ENCODE assay signal across 12 cellular contexts in the genomic region with DNA sequence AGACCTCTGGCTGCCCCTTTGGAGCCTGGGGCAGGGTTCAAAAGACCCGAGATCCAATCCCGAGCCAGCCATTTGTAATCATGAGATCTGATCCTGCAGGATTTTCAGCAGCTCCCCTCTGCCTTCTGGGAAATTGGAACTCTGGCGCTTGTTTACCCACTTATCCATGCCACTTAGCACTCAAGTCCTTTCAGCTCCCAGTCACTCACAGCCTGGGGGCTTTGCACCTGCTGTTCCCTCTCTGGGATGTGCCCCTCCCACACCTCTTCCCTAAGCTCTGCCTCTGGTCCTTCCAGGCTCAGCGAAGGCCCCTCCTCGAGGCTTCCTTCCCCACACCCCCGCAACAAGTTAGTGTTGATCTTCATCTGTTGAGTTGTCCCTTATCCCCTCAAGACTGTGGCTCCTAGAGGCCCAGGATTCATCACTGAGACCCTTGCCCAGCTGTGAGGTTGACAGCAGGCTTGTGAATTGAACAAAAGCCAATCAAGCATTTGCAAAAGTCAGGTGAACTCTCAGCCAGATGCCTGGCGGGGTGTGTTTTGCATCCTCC.
DNase-seq lines count a peak whose midpoint lies in the region; ATAC-seq, FAIRE-seq and TF ChIP-seq lines count a peak whose summit lies in the region.
"Had no signal": no experiment of that assay in that cellular context is flagged by ENCODE, and none has a peak within 500 bp of the region (broad histone marks: within the 10 kb centered on the region; RNA-seq: fewer than 3 reads in every experiment).

No MANE protein-coding gene starts in this region.

- H2BK5ac ChIP-seq in H1 (ENCODE audit: low read depth, low read length) = no peak overlapping the region

- no peak overlapping the region for H3K56ac ChIP-seq in H1 (replicated peaks; ENCODE audit: insufficient read length, low read depth, low read length)

- no peak overlapping the region for H4K91ac ChIP-seq in H1 (replicated peaks; ENCODE audit: insufficient read length, low read length)

- 88% methylated on average over 7 of the region's 7 CpGs; no CpG with 5 or more reads in 1 of the 2 experiments for WGBS in H1 (ENCODE audit: extremely low coverage in 1 of 2, insufficient coverage in 1 of 2, insufficient read length in 1 of 2, insufficient replicate concordance in 2 of 2, low coverage in 1 of 2, low lambda C conversion rate in 2 of 2, missing lambda C conversion rate in 1 of 2), 2 experiments

- H3K14ac ChIP-seq in H1 (ENCODE audit: insufficient read length) = no peak overlapping the region

- H3K79me2 ChIP-seq in H1 (ENCODE audit: control insufficient read depth in 1 of 2, insufficient read depth in 2 of 2, low read length in 2 of 2) = no peaks in the 10 kb centered on the region

- no peak for TF ChIP-seq CTCF in H1 (IDR thresholded peaks at IDR 0.05; ENCODE audit: control extremely low read depth in 1 of 3, insufficient read depth in 1 of 3, low read depth in 1 of 3, low read length in 3 of 3)

- H3K4me3 ChIP-seq in H1 (ENCODE audit: extremely low read depth in 1 of 4, insufficient read depth in 2 of 4, low read depth in 3 of 4, low read length in 4 of 4) = no peak overlapping the region
- H3K4me3 ChIP-seq: right atrium auricular region, vagina had no signal

- no peak overlapping the region for H3K4ac ChIP-seq in H1 (replicated peaks; ENCODE audit: insufficient read length, low read depth, low read length)

- H3K4me1 ChIP-seq in H1 (replicated peaks in 1 of 4; ENCODE audit: control insufficient read depth in 3 of 4, insufficient read depth in 4 of 4, low read length in 3 of 4) = peaks cover 0 to 7% (median 1%) of the 10 kb centered on the region in 4 experiments; a peak in 2 of 7 replicates
- H3K4me1 ChIP-seq: right atrium auricular region, vagina had no signal

- no peak overlapping the region for H4K8ac ChIP-seq in H1 (ENCODE audit: extremely low read depth, insufficient read depth, low read length)

- H4K5ac ChIP-seq in H1 (ENCODE audit: insufficient read length, low read depth, low read length) = no peak overlapping the region

- H3K79me1 ChIP-seq in H1 (ENCODE audit: low read depth, low read length) = peaks cover 2% of the 10 kb centered on the region; the same call in 1 of the 2 replicates

- POLR2A ChIA-PET in H1 (lab: Charles Lee; ENCODE audit: partially characterized antibody) = interaction anchor here (0.9 to 1.8 kb wide), 5 partner anchors 9 to 92 kb away, joined by 3 to 8 read pairs (median 3); no protein-coding TSS in a partner anchor

- ATAC-seq in GM18511 (IDR thresholded peaks at IDR 0.05; ENCODE audit: unreplicated experiment) (no peak), GM21381 (IDR thresholded peaks at IDR 0.05; ENCODE audit: unreplicated experiment) (no peak)

- H2AFZ ChIP-seq in H1 (ENCODE audit: low read length) = no peak overlapping the region

- no peaks in the 10 kb centered on the region for H3K27me3 ChIP-seq in H1 (replicated peaks in 1 of 4; ENCODE audit: control insufficient read depth in 3 of 4, extremely low read depth in 1 of 4, insufficient read depth in 3 of 4, low read length in 3 of 4)
- H3K27me3 ChIP-seq: right atrium auricular region, vagina had no signal

- H3K4me2 ChIP-seq in H1 (ENCODE audit: insufficient read depth in 1 of 2, low read depth in 2 of 2, low read length in 2 of 2) = no peak overlapping the region

- no peak overlapping the region for H2BK12ac ChIP-seq in H1 (ENCODE audit: low read depth, low read length)

- TF ChIP-seq RAD21 in H1 (IDR thresholded peaks at IDR 0.05 in 1 of 2, conservative IDR thresholded peaks at IDR 0.05 in 1 of 2; ENCODE audit: low read depth in 2 of 2, low read length in 2 of 2) = no peak

- no peaks in the 10 kb centered on the region for H3K36me3 ChIP-seq in H1 (ENCODE audit: control insufficient read depth in 2 of 4, insufficient read depth in 4 of 4, low read length in 3 of 4)
- H3K36me3 ChIP-seq: right atrium auricular region, vagina had no signal

- TF ChIP-seq POLR2A in H1 (IDR thresholded peaks at IDR 0.05; ENCODE audit: control extremely low read depth in 1 of 2, low read depth in 2 of 2, low read length in 2 of 2) = no peak

- H2BK15ac ChIP-seq in H1 (ENCODE audit: low read length) = no peak overlapping the region

- no peak overlapping the region for H3K18ac ChIP-seq in H1 (ENCODE audit: extremely low read depth, low read length)

- TF ChIP-seq EP300 in H1 (IDR thresholded peaks at IDR 0.05; ENCODE audit: borderline replicate concordance in 1 of 2, low read depth in 2 of 2, low read length in 2 of 2) = no peak

- peaks cover 8% of the 10 kb centered on the region; the same call in 1 of the 2 replicates for H3K23me2 ChIP-seq in H1 (ENCODE audit: low read depth, low read length)

- H3K9me3 ChIP-seq in H1 (ENCODE audit: insufficient read depth in 2 of 2, low read depth in 1 of 2, low read length in 1 of 2) = no peaks in the 10 kb centered on the region
- H3K9me3 ChIP-seq: right atrium auricular region, vagina had no signal

- H3K9ac ChIP-seq in H1 (replicated peaks in 1 of 4; ENCODE audit: extremely low read depth in 1 of 4, low read depth in 3 of 4, low read length in 3 of 4) = no peak overlapping the region

- DNase-seq in DMS153 treated with DMSO at 0.1 percent for 48 hours (lab: John Stamatoyannopoulos, UW; ENCODE audit: unreplicated experiment) (peak; percentile 31), NCI-H146 treated with DMSO at 0.1 percent for 48 hours (lab: John Stamatoyannopoulos, UW; ENCODE audit: unreplicated experiment) (peak; percentile 90), NCI-H345 treated with DMSO at 0.1 percent for 48 hours (lab: John Stamatoyannopoulos, UW; ENCODE audit: unreplicated experiment) (peak; percentile 93), H1 (ENCODE audit: low read depth in 1 of 2, low spot score in 2 of 2) (no peak), NOMO-1 treated with DMSO at 0.1 percent for 48 hours (lab: John Stamatoyannopoulos, UW; ENCODE audit: unreplicated experiment) (no peak)
- DNase-seq in stimulated activated CD4-positive, alpha-beta T cell treated with anti-CD3 and anti-CD28 coated beads, Interleukin-15, amount 100 ng/mL, for 24 hours = no peak
- DNase-seq: islet precursor cell, NCI-H446 treated with DMSO at 0.1 percent for 48 hours had no signal

- H4K20me1 ChIP-seq in H1 (replicated peaks in 1 of 2; ENCODE audit: control insufficient read depth in 1 of 2, insufficient read depth in 2 of 2, low read length in 2 of 2) = no peaks in the 10 kb centered on the region

- no peak overlapping the region for H2BK20ac ChIP-seq in H1 (ENCODE audit: low read length)

- CTCF ChIA-PET in H1 (lab: Charles Lee; ENCODE audit: partially characterized antibody) = interaction anchor here (0.8 to 1.9 kb wide), 6 partner anchors 10 to 494 kb away, joined by 3 to 15 read pairs (median 4); no protein-coding TSS in a partner anchor

- no peak overlapping the region for H3K27ac ChIP-seq in H1 (ENCODE audit: low read depth, low read length)
- H3K27ac ChIP-seq: right atrium auricular region, vagina had no signal

- FAIRE-seq in H1 (lab: Jason Lieb, UNC) = no peak

- no peak overlapping the region for H3K23ac ChIP-seq in H1 (ENCODE audit: insufficient read length)

- no peak overlapping the region for H2BK120ac ChIP-seq in H1 (replicated peaks; ENCODE audit: low read depth, low read length)

- H2AK5ac ChIP-seq in H1 (ENCODE audit: low read depth, low read length) = peak overlapping the region; percentile 30; the same call in 1 of the 2 replicates

TF ChIP-seq in H1, 55 proteins besides CTCF, POLR2A, EP300 and RAD21:
- TF ChIP-seq CBX8 (IDR thresholded peaks at IDR 0.05; ENCODE audit: borderline replicate concordance, low read depth, low read length) (no peak), TAF1 (IDR thresholded peaks at IDR 0.05; ENCODE audit: low read depth, low read length) (no peak), JUND (IDR thresholded peaks at IDR 0.05; ENCODE audit: low read length) (no peak)

Comparison
In these comparisons a context has a peak if more than half of its experiments do, and no peak if none do; other contexts are left out.
1. DNase-seq: peak in DMS153 treated with DMSO at 0.1 percent for 48 hours (single experiment), NCI-H146 treated with DMSO at 0.1 percent for 48 hours (single experiment) and NCI-H345 treated with DMSO at 0.1 percent for 48 hours (single experiment); none in H1 (0 of 2), NOMO-1 treated with DMSO at 0.1 percent for 48 hours (single experiment) and stimulated activated CD4-positive, alpha-beta T cell treated with anti-CD3 and anti-CD28 coated beads, Interleukin-15, amount 100 ng/mL, for 24 hours (single experiment).